Comparison of ENCODE assay signal across 7 cellular contexts in genomic region chr12:112110787-112111662, GRCh38. TPM values are rescaled to one million over a fixed set of nuclear protein-coding genes. Genes with fewer than 3 reads are reported as not detected.
DNase-seq lines count a peak whose midpoint lies in the region; ATAC-seq and TF ChIP-seq lines count a peak whose summit lies in the region.
"Not testable (repeated sequence)": the region's sequence is repeated elsewhere in the genome, so short reads cannot be mapped to it uniquely, and the experiment has no call there.

No MANE protein-coding gene starts in this region.

- peaks cover 11% of the 10 kb centered on the region for H3F3A ChIP-seq in SU-DHL-6 (ENCODE audit: insufficient read depth)

- H4K20me1 ChIP-seq in SU-DHL-6 (ENCODE audit: low read depth, low read length) = not testable (repeated sequence)

- peak overlapping the region; percentile 46 for H3K27ac Mint-ChIP-seq in Calu3 (ENCODE audit: unreplicated experiment)
- H3K27ac Mint-ChIP-seq in activated CD8-positive, alpha-beta T cell treated with anti-CD3 and anti-CD28 coated beads for 36 hours = peak overlapping the region; percentile 75
- peak overlapping the region in 5 of 9 donors; percentile 20 to 98 (median 78) for H3K27ac Mint-ChIP-seq in naive thymus-derived CD4-positive, alpha-beta T cell

- H3K4me1 Mint-ChIP-seq in Calu3 (ENCODE audit: low read depth, unreplicated experiment) = peaks cover 38% of the 10 kb centered on the region
- peaks cover 35% of the 10 kb centered on the region for H3K4me1 Mint-ChIP-seq in activated CD8-positive, alpha-beta T cell treated with anti-CD3 and anti-CD28 coated beads for 36 hours (ENCODE audit: low read depth)
- peaks cover 12 to 31% (median 25%) of the 10 kb centered on the region in 7 donors for H3K4me1 Mint-ChIP-seq in naive thymus-derived CD4-positive, alpha-beta T cell

- peak overlapping the region; percentile 91 for H3K4me2 ChIP-seq in SU-DHL-6 (ENCODE audit: low read depth, low read length, poor library complexity, severe bottlenecking)

- H2AFZ ChIP-seq in SU-DHL-6 (ENCODE audit: low read depth, low read length, severe bottlenecking) = peak overlapping the region; percentile 84

- not testable (repeated sequence) for BruUV-seq in Calu3 (replicated peaks; lab: Mats Ljungman, UMichigan)

- not testable (repeated sequence) for H3K36me3 ChIP-seq in HUES64 (ENCODE audit: insufficient read depth, low read length); SU-DHL-6 (ENCODE audit: low read length); adipocyte (ENCODE audit: control insufficient read depth, insufficient read depth, low read length, severe bottlenecking); right atrium auricular region; naive thymus-derived CD4-positive, alpha-beta T cell (ENCODE audit: control insufficient read depth in 2 of 3, insufficient read depth in 3 of 3, low read length in 3 of 3)

- H3K79me2 ChIP-seq in SU-DHL-6 (ENCODE audit: insufficient read depth, low read length) = peaks cover 29% of the 10 kb centered on the region

- 95% methylated on average over 20 of the region's 20 CpGs for WGBS in HUES64

- H3K9me2 ChIP-seq in SU-DHL-6 (replicated peaks; ENCODE audit: insufficient read depth, low read length) = not testable (repeated sequence)

- H3K4me3 Mint-ChIP-seq in Calu3 (ENCODE audit: low read depth, unreplicated experiment); activated CD8-positive, alpha-beta T cell treated with anti-CD3 and anti-CD28 coated beads for 36 hours: not testable (repeated sequence)
- peak overlapping the region in 1 of 10 donors; percentile 29 for H3K4me3 Mint-ChIP-seq in naive thymus-derived CD4-positive, alpha-beta T cell

- H3K27me3 ChIP-seq in HUES64 (ENCODE audit: insufficient read depth, low read length); SU-DHL-6 (ENCODE audit: low read length); adipocyte (replicated peaks; ENCODE audit: control insufficient read depth, insufficient read depth, low read length); right atrium auricular region; naive thymus-derived CD4-positive, alpha-beta T cell (ENCODE audit: control insufficient read depth in 2 of 2, insufficient read depth in 2 of 2, low read length in 2 of 2): not testable (repeated sequence)

- CTCF ChIA-PET in Calu3 (lab: Charles Lee) = interaction anchor here (0.7 to 1.5 kb wide), 2 partner anchors 12 to 198 kb away, joined by 5 to 7 read pairs; no protein-coding TSS in a partner anchor
- CTCF ChIA-PET in activated CD8-positive, alpha-beta T cell treated with anti-CD3 and anti-CD28 coated beads for 36 hours (lab: Charles Lee) = interaction anchor here (1.8 kb wide), 1 partner anchor 20 kb away, joined by 4 read pairs; no protein-coding TSS in a partner anchor
- CTCF ChIA-PET in naive thymus-derived CD4-positive, alpha-beta T cell (lab: Charles Lee) = not testable (repeated sequence)

- H3K36me3 Mint-ChIP-seq in Calu3 (ENCODE audit: insufficient read depth, unreplicated experiment) = peaks cover 43% of the 10 kb centered on the region
- H3K36me3 Mint-ChIP-seq in activated CD8-positive, alpha-beta T cell treated with anti-CD3 and anti-CD28 coated beads for 36 hours (ENCODE audit: low read depth) = peaks cover 13% of the 10 kb centered on the region
- H3K36me3 Mint-ChIP-seq in naive thymus-derived CD4-positive, alpha-beta T cell = not testable (repeated sequence)

- not testable (repeated sequence) for H3K4me3 ChIP-seq in HUES64 (ENCODE audit: low read length); SU-DHL-6 (ENCODE audit: insufficient read depth, low read length, poor library complexity, severe bottlenecking); adipocyte (ENCODE audit: low read length); right atrium auricular region; naive thymus-derived CD4-positive, alpha-beta T cell (ENCODE audit: low read length)

- H3K9me3 ChIP-seq in HUES64 (ENCODE audit: insufficient read depth, low read depth, low read length); SU-DHL-6 (ENCODE audit: insufficient read depth, low read length); adipocyte (ENCODE audit: control insufficient read depth, low read length); right atrium auricular region; naive thymus-derived CD4-positive, alpha-beta T cell (ENCODE audit: control insufficient read depth in 2 of 3, low read length in 3 of 3): not testable (repeated sequence)

- POLR2A ChIA-PET in activated CD8-positive, alpha-beta T cell treated with anti-CD3 and anti-CD28 coated beads for 36 hours (lab: Charles Lee) = interaction anchor here (5.6 to 7.6 kb wide), 2 partner anchors 14 to 20 kb away, joined by 64 to 67 read pairs; partner anchors contain the start of gene TRAFD1
- POLR2A ChIA-PET in naive thymus-derived CD4-positive, alpha-beta T cell (lab: Charles Lee) = interaction anchor here (0.6 to 2.8 kb wide), 4 partner anchors 16 to 63 kb away, joined by 3 to 12 read pairs (median 4); no protein-coding TSS in a partner anchor

- ATAC-seq in activated CD8-positive, alpha-beta T cell treated with anti-CD3 and anti-CD28 coated beads for 36 hours; naive thymus-derived CD4-positive, alpha-beta T cell: not testable (repeated sequence)

- H3K9ac ChIP-seq in HUES64 (ENCODE audit: low read depth, low read length); SU-DHL-6 (ENCODE audit: low read length): not testable (repeated sequence)
- peak overlapping the region; percentile 25 for H3K9ac ChIP-seq in adipocyte (ENCODE audit: low read length)

- intact Hi-C loops in Calu3 (cut with micrococcal nuclease; ENCODE audit: unreplicated experiment) = loop anchor here (10.0 kb wide), 1 partner anchor 274 kb away; the partner anchor contains the start of gene HECTD4
- intact Hi-C loops in activated CD8-positive, alpha-beta T cell treated with anti-CD3 and anti-CD28 coated beads for 36 hours (cut with micrococcal nuclease); naive thymus-derived CD4-positive, alpha-beta T cell (cut with micrococcal nuclease): not testable (repeated sequence)

- H3K27ac ChIP-seq in HUES64 (ENCODE audit: low read depth, low read length) (peak overlapping the region; percentile 67; the same call in 1 of the 2 replicates), right atrium auricular region (peak overlapping the region in 1 of 2 donors; percentile 3)
- not testable (repeated sequence) for H3K27ac ChIP-seq in SU-DHL-6 (ENCODE audit: low read depth, low read length); naive thymus-derived CD4-positive, alpha-beta T cell (ENCODE audit: low read depth, low read length)

- DNase-seq in Calu3; activated CD8-positive, alpha-beta T cell treated with anti-CD3 and anti-CD28 coated beads for 36 hours; adipocyte (ENCODE audit: low read depth); naive thymus-derived CD4-positive, alpha-beta T cell: not testable (repeated sequence)
- DNase-seq in right atrium auricular region (ENCODE audit: low spot score) = peak; percentile 54

- peaks cover 30% of the 10 kb centered on the region for H3K4me1 ChIP-seq in HUES64 (ENCODE audit: insufficient read depth, low read length)
- H3K4me1 ChIP-seq in adipocyte (ENCODE audit: control insufficient read depth, insufficient read depth, low read length) = peaks cover 13% of the 10 kb centered on the region
- H3K4me1 ChIP-seq in right atrium auricular region = peaks cover 0 to 28% of the 10 kb centered on the region in 2 donors
- H3K4me1 ChIP-seq in naive thymus-derived CD4-positive, alpha-beta T cell (ENCODE audit: control insufficient read depth in 2 of 2, insufficient read depth in 2 of 2, low read length in 2 of 2) = peaks cover 12 to 14% of the 10 kb centered on the region in 2 donors

- TF ChIP-seq CTCF in Calu3 (IDR thresholded peaks at IDR 0.05; ENCODE audit: unreplicated experiment); SU-DHL-6 (IDR thresholded peaks at IDR 0.05; ENCODE audit: insufficient read depth, low read length, poor library complexity, severe bottlenecking); activated CD8-positive, alpha-beta T cell treated with anti-CD3 and anti-CD28 coated beads for 36 hours (IDR thresholded peaks at IDR 0.05); right atrium auricular region (IDR thresholded peaks at IDR 0.05): not testable (repeated sequence)

- H3K27me3 Mint-ChIP-seq in Calu3 (ENCODE audit: unreplicated experiment); activated CD8-positive, alpha-beta T cell treated with anti-CD3 and anti-CD28 coated beads for 36 hours; naive thymus-derived CD4-positive, alpha-beta T cell: not testable (repeated sequence)

- not testable (repeated sequence) for H3K9me3 Mint-ChIP-seq in Calu3 (ENCODE audit: low read depth, unreplicated experiment); activated CD8-positive, alpha-beta T cell treated with anti-CD3 and anti-CD28 coated beads for 36 hours; naive thymus-derived CD4-positive, alpha-beta T cell

RNA-seq across cellular contexts. Expression of gene NAA25, which starts 2.4 kb away (rescaled TPM):
- 55.0 and 56.3 TPM in 2 replicates for total RNA-seq in Calu3 (2022)
- polyA plus RNA-seq in HUES64 (2013, experiment 1 of 2) = 23.5 TPM
- polyA plus RNA-seq in HUES64 (2013, experiment 2 of 2) = 19.8 TPM
- total RNA-seq in activated CD8-positive, alpha-beta T cell treated with anti-CD3 and anti-CD28 coated beads for 36 hours = 10 to 100 TPM; 46.0 to 48.3 TPM
- total RNA-seq in right atrium auricular region = 10 to 100 TPM in 1 of 2 donors, 1 to 10 TPM in 1; 8.8 to 11.2 TPM
- total RNA-seq in naive thymus-derived CD4-positive, alpha-beta T cell = 10 to 100 TPM; 39.1 to 43.0 (median 42.1) TPM
- polyA plus RNA-seq in naive thymus-derived CD4-positive, alpha-beta T cell = 10 to 100 TPM in 1 of 2 donors, 1 to 10 TPM in 1; 9.8 to 15.9 TPM

RNA-seq across cellular contexts. Expression of gene TRAFD1, which starts 14.3 kb away (rescaled TPM):
- total RNA-seq in Calu3 (2022) = 38.8 and 40.7 TPM in 2 replicates
- polyA plus RNA-seq in HUES64 (2013, experiment 1 of 2) = 21.9 TPM
- 22.3 TPM for polyA plus RNA-seq in HUES64 (2013, experiment 2 of 2)
- 10 to 100 TPM; 34.6 to 35.8 TPM for total RNA-seq in activated CD8-positive, alpha-beta T cell treated with anti-CD3 and anti-CD28 coated beads for 36 hours
- total RNA-seq in right atrium auricular region = 10 to 100 TPM; 17.9 to 26.5 TPM
- 10 to 100 TPM; 22.1 to 86.6 (median 42.7) TPM for total RNA-seq in naive thymus-derived CD4-positive, alpha-beta T cell
- 10 to 100 TPM; 54.4 to 63.9 TPM for polyA plus RNA-seq in naive thymus-derived CD4-positive, alpha-beta T cell
